Comparison of ENCODE assay signal across 1 cellular context in genomic region chr7:113143486-113144257, GRCh38.
TF ChIP-seq lines count a peak whose summit lies in the region.

No MANE protein-coding gene starts in this region.

TF ChIP-seq in K562, 482 proteins besides CTCF, POLR2A, EP300 and RAD21 (continued from another document):
- TF ChIP-seq IRF1 (CRISPR knock-in tag; IDR thresholded peaks at IDR 0.05; ENCODE audit: borderline replicate concordance) (no peak), L3MBTL2 (IDR thresholded peaks at IDR 0.05) (no peak), TEAD1 (CRISPR knock-in tag; IDR thresholded peaks at IDR 0.05) (0 out of 4 replicates have a peak, but pooled peaks of 1 of the 2 experiments have one; percentile 35), SMAD4 (CRISPR knock-in tag; conservative IDR thresholded peaks at IDR 0.05) (0 out of 2 replicates have a peak, but pooled peaks have one; percentile 33), HDAC6 (IDR thresholded peaks at IDR 0.05; ENCODE audit: low read depth, low read length) (no peak), FOXJ2 (tag; IDR thresholded peaks at IDR 0.05) (no peak), RBM15 (IDR thresholded peaks at IDR 0.05; ENCODE audit: insufficient read depth, low read length) (no peak), FOXK2 (conservative IDR thresholded peaks at IDR 0.05 in 1 of 2, IDR thresholded peaks at IDR 0.05 in 1 of 2; ENCODE audit: low read depth in 2 of 2) (no peak), CHD2 (IDR thresholded peaks at IDR 0.05; ENCODE audit: low read depth, low read length) (no peak), CBX2 (IDR thresholded peaks at IDR 0.05; ENCODE audit: insufficient read depth, low read length, poor library complexity, severe bottlenecking) (no peak), ZNF311 (CRISPR knock-in tag; IDR thresholded peaks at IDR 0.05) (no peak), SPI1 (IDR thresholded peaks at IDR 0.05; ENCODE audit: borderline replicate concordance, low read depth, low read length) (peak; percentile 50; the same call in 1 of the 2 replicates), COPS2 (conservative IDR thresholded peaks at IDR 0.05) (no peak), YY1 (IDR thresholded peaks at IDR 0.05; ENCODE audit: borderline replicate concordance in 1 of 3, control insufficient read depth in 1 of 3, extremely low read depth in 1 of 3, insufficient read depth in 3 of 3, insufficient read length in 1 of 3, insufficient replicate concordance in 2 of 3, low read depth in 1 of 3, low read length in 2 of 3) (no peak), ELF1 (tag; IDR thresholded peaks at IDR 0.05) (no peak), GTF2B (IDR thresholded peaks at IDR 0.05; ENCODE audit: extremely low read depth, insufficient read length) (no peak), MAFK (IDR thresholded peaks at IDR 0.05; ENCODE audit: low read length) (no peak), GABPA (tag; conservative IDR thresholded peaks at IDR 0.05; ENCODE audit: low read depth) (no peak), ZNF695 (CRISPR knock-in tag; IDR thresholded peaks at IDR 0.05) (peak; percentile 74; the same call in 1 of the 2 replicates)
